Comparison of ENCODE assay signal across 15 cellular contexts in the genomic region with DNA sequence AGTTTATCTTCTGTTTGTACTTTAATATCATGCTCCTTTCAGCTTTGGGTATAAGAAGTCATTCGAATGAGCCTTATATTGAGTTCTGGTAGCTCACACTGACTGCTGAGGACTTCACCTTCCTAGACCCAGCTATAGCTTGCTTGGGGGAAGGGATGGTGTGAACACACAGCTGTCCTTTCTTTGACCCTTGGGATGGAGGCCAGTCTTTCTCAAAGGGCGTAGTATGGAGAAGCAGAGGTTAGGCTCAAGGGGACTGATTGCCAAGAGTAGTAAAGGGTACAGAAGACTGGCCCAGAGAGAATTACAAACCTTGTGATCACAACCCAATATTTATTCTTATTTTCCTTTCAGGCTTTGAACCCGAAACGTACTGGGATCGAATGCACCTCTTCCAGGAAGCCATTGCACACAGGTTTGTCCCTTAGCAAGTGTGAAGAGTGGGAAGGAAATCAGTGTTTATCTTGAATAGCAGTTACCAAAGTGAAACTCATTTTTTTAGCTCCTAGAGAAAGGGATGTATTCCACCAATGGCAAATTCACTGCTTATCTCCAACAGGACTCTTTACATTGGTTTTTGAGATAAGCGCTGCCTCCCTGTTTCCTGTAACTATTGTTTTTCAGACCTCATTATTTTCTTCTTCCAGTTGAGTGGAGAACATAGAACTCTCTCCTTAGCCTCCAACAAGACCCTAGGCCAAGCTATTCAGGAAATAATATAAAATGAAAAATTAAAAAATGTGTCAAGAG.
"Had no signal": no experiment of that assay in that cellular context is flagged by ENCODE, and none has a peak within 500 bp of the region (broad histone marks: within the 10 kb centered on the region; RNA-seq: fewer than 3 reads in every experiment).

No MANE protein-coding gene starts in this region.

- H3K27me3 ChIP-seq: gastroesophageal sphincter, right atrium auricular region, tibial nerve had no signal

- H3K27ac ChIP-seq: gastroesophageal sphincter, right atrium auricular region, tibial nerve had no signal

- ATAC-seq: gastroesophageal sphincter; left colon; naive thymus-derived CD4-positive, alpha-beta T cell; SK-N-SH treated with all-trans-retinoic acid at 6 μM for 48 hours; stimulated activated memory B cell treated with anti-CD40 and anti-IgM and Interleukin-4, amounts not matched to agents 10 μg/mL and 1 μg/mL and 100 μg/mL, for 72 hours had no signal

- H3K4me1 ChIP-seq: gastroesophageal sphincter, right atrium auricular region, tibial nerve had no signal

- H3K9me3 ChIP-seq: gastroesophageal sphincter, right atrium auricular region, tibial nerve had no signal

- H3K4me3 ChIP-seq: gastroesophageal sphincter, lung, right atrium auricular region, tibial nerve had no signal

- DNase-seq: activated CD4-positive, alpha-beta T cell treated with anti-CD3 and anti-CD28 coated beads, Interleukin-2, amount 50 U/mL, for 1 hour; activated gamma-delta T cell; activated T-cell treated with anti-CD3 and anti-CD28 coated beads, Interleukin-2, amount 50 U/mL, for 1 hour; amniotic stem cell; effector CD4-positive, alpha-beta T cell; left colon; naive thymus-derived CD4-positive, alpha-beta T cell; stimulated activated CD4-positive, alpha-beta T cell treated with anti-CD3 and anti-CD28 coated beads, Interleukin-2, amount 100 ng/mL, for 48 hours; substantia nigra had no signal
